ENCODE assay signal across 8 cellular contexts in genomic region chr9:129962376-129962765, GRCh38.
DNase-seq lines count a peak whose midpoint lies in the region; ATAC-seq and TF ChIP-seq lines count a peak whose summit lies in the region.

No MANE protein-coding gene starts in this region.

- H3K27me3 Mint-ChIP-seq in activated CD4-positive, alpha-beta T cell treated with anti-CD3 and anti-CD28 coated beads, Interleukin-2, amount 10 ng/mL, durations not matched to agents 24 days and 14 days, result no peaks in the 10 kb centered on the region
- H3K27me3 Mint-ChIP-seq in brain, result peaks cover 4% of the 10 kb centered on the region

- peaks cover 0 to 4% (median 0%) of the 10 kb centered on the region in 4 donors for H3K4me1 ChIP-seq in right lobe of liver
- peaks cover 23% of the 10 kb centered on the region for H3K4me1 ChIP-seq in thymus (ENCODE audit: control insufficient read depth, insufficient read depth, low read length)

- peak overlapping the region; percentile 94 for H3K27ac Mint-ChIP-seq in activated CD4-positive, alpha-beta T cell treated with anti-CD3 and anti-CD28 coated beads, Interleukin-2, amount 10 ng/mL, durations not matched to agents 24 days and 14 days
- peak overlapping the region in 3 of 5 experiments; percentile 0 to 90 (median 35) for H3K27ac Mint-ChIP-seq in brain

- H3K27ac ChIP-seq in right lobe of liver, result peak overlapping the region; percentile 80 to 90 (median 84)
- H3K27ac ChIP-seq in thymus (ENCODE audit: low read depth), result peak overlapping the region; percentile 96

- no peaks in the 10 kb centered on the region for H3K9me3 ChIP-seq in right lobe of liver
- H3K9me3 ChIP-seq in thymus (ENCODE audit: control insufficient read depth), result no peaks in the 10 kb centered on the region

- peak overlapping the region; percentile 84 for H3K4me3 Mint-ChIP-seq in activated CD4-positive, alpha-beta T cell treated with anti-CD3 and anti-CD28 coated beads, Interleukin-2, amount 10 ng/mL, durations not matched to agents 24 days and 14 days
- peak overlapping the region in 3 of 5 experiments; percentile 44 to 71 (median 65) for H3K4me3 Mint-ChIP-seq in brain

- no peaks in the 10 kb centered on the region for H3K9me3 Mint-ChIP-seq in activated CD4-positive, alpha-beta T cell treated with anti-CD3 and anti-CD28 coated beads, Interleukin-2, amount 10 ng/mL, durations not matched to agents 24 days and 14 days
- H3K9me3 Mint-ChIP-seq in brain, result peaks cover 0 to 3% (median 0%) of the 10 kb centered on the region in 5 experiments

- intact Hi-C loops in activated CD4-positive, alpha-beta T cell treated with anti-CD3 and anti-CD28 coated beads, Interleukin-2, amount 10 ng/mL, durations not matched to agents 24 days and 14 days (cut with micrococcal nuclease), result loop anchor here (2.0 kb wide), 4 partner anchors 24 to 76 kb away; no protein-coding TSS in a partner anchor
- intact Hi-C loops in right lobe of liver (cut with DNase I) (no loop called here), lower leg skin (cut with DNase I; ENCODE audit: low total_unique reads) (no loop called here)

- H3K36me3 Mint-ChIP-seq in activated CD4-positive, alpha-beta T cell treated with anti-CD3 and anti-CD28 coated beads, Interleukin-2, amount 10 ng/mL, durations not matched to agents 24 days and 14 days (ENCODE audit: low read depth), result peaks cover 68% of the 10 kb centered on the region
- peaks cover 54% of the 10 kb centered on the region for H3K36me3 Mint-ChIP-seq in brain

- peak overlapping the region; percentile 2 to 44 (median 38) for H3K4me3 ChIP-seq in right lobe of liver
- peak overlapping the region; percentile 50 for H3K4me3 ChIP-seq in thymus (ENCODE audit: low read length)
- H3K4me3 ChIP-seq in lower leg skin (ENCODE audit: low read depth, poor library complexity, severe bottlenecking), result no peak overlapping the region

- no peak for ATAC-seq in right lobe of liver

- H3K27me3 ChIP-seq in right lobe of liver, result no peaks in the 10 kb centered on the region
- no peaks in the 10 kb centered on the region for H3K27me3 ChIP-seq in thymus (ENCODE audit: control insufficient read depth, insufficient read depth)

- 70% methylated on average over 7 of the region's 7 CpGs for WGBS in right lobe of liver (ENCODE audit: insufficient coverage, low coverage, low lambda C conversion rate, missing lambda C conversion rate)
- 74% methylated on average over 7 of the region's 7 CpGs for WGBS in thymus
- WGBS in lower leg skin, 2 donors, result 38 to 40% methylated on average over 7 of the region's 7 CpGs

- DNase-seq in activated CD4-positive, alpha-beta T cell treated with anti-CD3 and anti-CD28 coated beads, Interleukin-2, amount 10 ng/mL, durations not matched to agents 24 days and 14 days, result no peak
- no peak for DNase-seq in activated CD4-positive, alpha-beta T cell treated with anti-CD3 and anti-CD28 coated beads for 4 hours
- no peak for DNase-seq in right lobe of liver
- no peak for DNase-seq in mesenteric fat pad (ENCODE audit: low spot score)
- DNase-seq in NCI-H748 treated with DMSO at 0.1 percent for 48 hours (lab: John Stamatoyannopoulos, UW), result no peak
- DNase-seq in lower leg skin (ENCODE audit: low spot score in 2 of 2), result no peak

- H3K4me1 Mint-ChIP-seq in activated CD4-positive, alpha-beta T cell treated with anti-CD3 and anti-CD28 coated beads, Interleukin-2, amount 10 ng/mL, durations not matched to agents 24 days and 14 days, result peaks cover 68% of the 10 kb centered on the region
- peaks cover 42% of the 10 kb centered on the region for H3K4me1 Mint-ChIP-seq in brain

- H3K36me3 ChIP-seq in right lobe of liver (peaks cover 0 to 8% (median 0%) of the 10 kb centered on the region in 4 donors), thymus (ENCODE audit: control insufficient read depth, insufficient read depth) (peaks cover 63% of the 10 kb centered on the region)

- TF ChIP-seq CTCF in brain (conservative IDR thresholded peaks at IDR 0.05) (no peak), right lobe of liver (IDR thresholded peaks at IDR 0.05) (no peak), lower leg skin (IDR thresholded peaks at IDR 0.05) (no peak)

- no peak for TF ChIP-seq POLR2A in right lobe of liver (IDR thresholded peaks at IDR 0.05)
- no peak for TF ChIP-seq POLR2A in lower leg skin (IDR thresholded peaks at IDR 0.05)
